8 cellular contexts compared by ENCODE assay signal in the genomic region with DNA sequence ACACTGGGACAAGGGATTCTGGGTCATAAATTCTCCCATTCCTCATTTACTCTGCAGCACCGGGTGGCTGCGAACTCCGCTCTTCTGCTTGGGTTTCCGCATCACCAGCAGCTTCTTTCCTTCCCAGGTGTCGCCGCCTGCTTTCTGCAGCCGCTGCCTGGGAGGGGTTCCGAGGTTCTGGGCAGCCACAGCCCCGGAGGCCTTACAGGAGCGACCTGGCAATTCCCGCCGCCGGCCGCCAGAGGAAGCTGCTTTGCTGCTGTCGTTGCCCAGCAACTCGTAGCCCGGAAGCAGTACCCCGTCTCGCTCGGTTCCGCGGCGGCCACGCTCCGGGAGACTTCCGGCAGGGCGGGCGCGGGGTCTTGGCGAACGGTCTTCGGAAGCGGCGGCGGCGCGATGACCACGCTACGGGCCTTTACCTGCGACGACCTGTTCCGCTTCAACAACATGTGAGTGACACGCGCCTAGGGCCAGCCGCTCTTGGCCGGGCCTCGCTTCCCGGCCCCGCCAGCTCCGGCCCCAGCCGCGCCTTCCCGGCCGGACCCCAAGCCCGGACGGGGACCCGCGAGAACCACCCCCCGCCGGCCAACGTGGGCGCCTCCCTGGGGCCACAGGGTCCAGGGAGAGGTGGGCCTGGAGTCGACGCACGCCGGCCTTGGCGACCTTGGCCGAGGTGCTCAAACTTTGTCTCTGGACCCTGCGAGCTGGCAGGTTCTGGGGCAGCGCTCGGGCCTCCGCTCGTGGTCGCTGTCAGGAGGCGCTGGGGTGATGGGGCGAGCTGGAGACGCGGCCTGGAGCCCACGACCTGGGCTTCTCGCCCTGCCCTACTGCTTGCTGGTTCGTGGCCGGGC. TPM values are rescaled to one million over a fixed set of nuclear protein-coding genes. Genes with fewer than 3 reads are reported as not detected.
A peak's percentile ranks its signal among the peaks of the same experiment; 100 is the strongest.
DNase-seq lines count a peak whose midpoint lies in the region; ATAC-seq, FAIRE-seq and TF ChIP-seq lines count a peak whose summit lies in the region.

Gene NAA20 (plus strand): TSS at position 362 of the 851 bp plus-strand sequence. CDS start 35 bp downstream, at position 397.

- no peaks in the 10 kb centered on the region for H3K36me3 Mint-ChIP-seq in progenitor cell of endocrine pancreas (ENCODE audit: insufficient read depth)

- ATAC-seq in HG02763 (IDR thresholded peaks at IDR 0.05; ENCODE audit: unreplicated experiment): peak; percentile 98
- peak; percentile 98 to 99 for ATAC-seq in left cardiac atrium

- peak within 1 kb of the TSS; percentile 96 for H3K27ac Mint-ChIP-seq in progenitor cell of endocrine pancreas

- DNase-seq in GM12891 (ENCODE audit: insufficient read length, low spot score): peak; percentile 93
- DNase-seq in NCI-H1417 (lab: John Stamatoyannopoulos, UW): peak; percentile 80 to 96 (median 93)
- DNase-seq in T-helper 1 cell: peak; percentile 81 to 90 (median 87)
- peak; percentile 89 for DNase-seq in amniotic epithelial cell (ENCODE audit: low read depth)
- DNase-seq in left cardiac atrium: peak; percentile 96
- DNase-seq in progenitor cell of endocrine pancreas (ENCODE audit: low spot score, unreplicated experiment): peak; percentile 83
- peak; percentile 95 for DNase-seq in ureter (ENCODE audit: low spot score)

- peak; percentile 94 for FAIRE-seq in GM12891 (lab: Jason Lieb, UNC)

- no peak for TF ChIP-seq POLR2A in GM12891 (IDR thresholded peaks at IDR 0.05; ENCODE audit: low read depth, low read length)

- peak within 1 kb of the TSS; percentile 86 for H3K4me3 Mint-ChIP-seq in progenitor cell of endocrine pancreas (ENCODE audit: low read depth)

- no peaks in the 10 kb centered on the region for H3K9me3 Mint-ChIP-seq in progenitor cell of endocrine pancreas (ENCODE audit: low read depth)

- peak; percentile 70 for TF ChIP-seq CTCF in progenitor cell of endocrine pancreas (IDR thresholded peaks at IDR 0.05; ENCODE audit: unreplicated experiment)

- intact Hi-C loops in left cardiac atrium (cut with DNase I): no loop called here

- H3K4me1 Mint-ChIP-seq in progenitor cell of endocrine pancreas (ENCODE audit: low read depth): peaks cover 41% of the 10 kb centered on the region

- no peaks in the 10 kb centered on the region for H3K27me3 Mint-ChIP-seq in progenitor cell of endocrine pancreas

TF ChIP-seq in GM12891, 5 proteins besides CTCF, POLR2A, EP300 and RAD21:
- TF ChIP-seq PAX5 (IDR thresholded peaks at IDR 0.05; ENCODE audit: insufficient read depth, low read length, severe bottlenecking) (peak; percentile 80), POU2F2 (IDR thresholded peaks at IDR 0.05; ENCODE audit: low read depth, low read length) (no peak), SPI1 (IDR thresholded peaks at IDR 0.05; ENCODE audit: low read depth, low read length) (0 out of 2 replicates have a peak, but pooled peaks have one; percentile 5), POLR2AphosphoS5 (IDR thresholded peaks at IDR 0.05; ENCODE audit: low read depth, low read length) (no peak), TAF1 (IDR thresholded peaks at IDR 0.05; ENCODE audit: low read depth, low read length) (peak; percentile 55; the same call in 1 of the 2 replicates)

RNA-seq across cellular contexts. Expression of gene NAA20, which starts in this region (rescaled TPM):
- polyA plus RNA-seq in GM12891 (2012; ENCODE audit: low read depth, missing spikeins): 51.9 TPM
- 10 to 100 TPM; 49.0 to 63.1 TPM for total RNA-seq in left cardiac atrium
- total RNA-seq in progenitor cell of endocrine pancreas: 38.1 and 40.8 TPM in 2 replicates
- 63.4 TPM for total RNA-seq in ureter

Comparison
In these comparisons a context has a peak if more than half of its experiments do, and no peak if none do; other contexts are left out.
1. Peak in every context shown above with its lines: DNase-seq and ATAC-seq.